25 cellular contexts compared by ENCODE assay signal in the genomic region with DNA sequence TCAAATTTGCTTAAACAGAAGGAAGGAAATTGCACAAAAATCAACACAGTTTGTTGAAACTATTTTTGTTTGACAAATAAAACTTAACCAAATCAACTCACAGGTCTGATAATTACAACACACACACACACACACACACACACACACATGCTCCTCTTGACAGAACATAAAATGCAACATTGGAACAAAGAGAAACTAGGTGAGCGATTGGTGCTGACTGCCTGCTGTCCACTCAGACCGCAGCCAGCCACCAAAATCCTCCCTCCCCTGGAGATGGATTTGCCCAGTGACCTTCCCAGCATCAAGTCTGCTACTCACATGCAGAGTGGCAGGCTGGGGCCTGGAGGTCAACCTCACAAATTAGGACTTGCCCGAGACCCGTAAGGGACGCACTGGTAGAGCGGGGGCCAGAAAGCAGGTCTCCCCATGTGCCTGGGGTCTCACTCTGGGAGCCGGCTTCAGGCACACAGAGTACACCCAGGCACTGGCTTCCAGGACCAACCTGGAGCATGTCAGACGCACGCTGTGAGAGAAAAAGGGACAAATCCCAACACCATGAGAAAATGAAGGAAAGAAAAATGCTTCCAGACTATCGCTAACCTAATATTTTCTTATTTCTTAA.
DNase-seq lines count a peak whose midpoint lies in the region; ATAC-seq and TF ChIP-seq lines count a peak whose summit lies in the region.
"Had no signal": no experiment of that assay in that cellular context is flagged by ENCODE, and none has a peak within 500 bp of the region (broad histone marks: within the 10 kb centered on the region; RNA-seq: fewer than 3 reads in every experiment).

No MANE protein-coding gene starts in this region.

- H3K4me1 ChIP-seq in left ventricle myocardium inferior: peaks cover 40% of the 10 kb centered on the region
- peaks cover 5 to 35% (median 17%) of the 10 kb centered on the region in 4 donors for H3K4me1 ChIP-seq in upper lobe of left lung
- H3K4me1 ChIP-seq: A549, Caco-2, neural progenitor cell had no signal

- ATAC-seq in Right ventricle myocardium superior (ENCODE audit: poor library complexity): no peak
- no peak for ATAC-seq in upper lobe of left lung (ENCODE audit: low FRiP score in 2 of 2)
- no peak for ATAC-seq in HG03439 (IDR thresholded peaks at IDR 0.05; ENCODE audit: unreplicated experiment)
- ATAC-seq in HG02678 (IDR thresholded peaks at IDR 0.05; ENCODE audit: unreplicated experiment): no peak
- no peak for ATAC-seq in HG02885 (IDR thresholded peaks at IDR 0.05; ENCODE audit: poor library complexity, unreplicated experiment)
- ATAC-seq: A549, SK-N-SH treated with all-trans-retinoic acid at 6 μM for 48 hours had no signal

- peak overlapping the region; percentile 90 to 95 (median 92) for H3K27ac Mint-ChIP-seq in nephron
- H3K27ac Mint-ChIP-seq: activated naive CD8-positive, alpha-beta T cell treated with anti-CD3 and anti-CD28 coated beads for 36 hours; B cell; neural progenitor cell; stimulated activated naive CD8-positive, alpha-beta T cell treated with anti-CD3 and anti-CD28 coated beads, Interleukin-15, Interleukin-2, amounts not matched to agents 100 ng/mL and 50 ng/mL, for 24 hours had no signal

- H3K9me3 ChIP-seq in left ventricle myocardium inferior (replicated peaks): no peaks in the 10 kb centered on the region
- no peaks in the 10 kb centered on the region for H3K9me3 ChIP-seq in upper lobe of left lung
- H3K9me3 ChIP-seq: A549, Caco-2, transverse colon had no signal

- H3K9me3 Mint-ChIP-seq in nephron: no peaks in the 10 kb centered on the region
- H3K9me3 Mint-ChIP-seq: activated naive CD8-positive, alpha-beta T cell treated with anti-CD3 and anti-CD28 coated beads for 36 hours; central memory CD8-positive, alpha-beta T cell; stimulated activated naive CD8-positive, alpha-beta T cell treated with anti-CD3 and anti-CD28 coated beads, Interleukin-15, Interleukin-2, amounts not matched to agents 100 ng/mL and 50 ng/mL, for 24 hours had no signal

- no peak for TF ChIP-seq POLR2A in upper lobe of left lung (IDR thresholded peaks at IDR 0.05)

- H3K36me3 ChIP-seq in left ventricle myocardium inferior (no peaks in the 10 kb centered on the region), upper lobe of left lung (no peaks in the 10 kb centered on the region)
- H3K36me3 ChIP-seq: neural progenitor cell, transverse colon had no signal

- WGBS in upper lobe of left lung, 2 donors: 59 to 73% methylated on average over 6 to 10 of the region's 10 CpGs

- H3K4me1 Mint-ChIP-seq in nephron: peaks cover 46% of the 10 kb centered on the region
- H3K4me1 Mint-ChIP-seq: central memory CD8-positive, alpha-beta T cell had no signal

- DNase-seq in left ventricle myocardium inferior (no peak), Right ventricle myocardium superior (no peak), coronary artery (ENCODE audit: low spot score) (no peak), upper lobe of left lung (peak in 1 of 2 donors; percentile 45)
- DNase-seq: activated effector memory CD4-positive, alpha-beta T cell treated with anti-CD3 and anti-CD28 coated beads, Interleukin-2, amount 50 U/mL, for 16 hours; activated naive CD8-positive, alpha-beta T cell treated with anti-CD3 and anti-CD28 coated beads for 36 hours; activated T-cell treated with anti-CD3 and anti-CD28 coated beads, Interleukin-2, amount 50 U/mL, for 1 hour; Caco-2; DND-41; NCI-H1436; NCI-H2107; posterior cingulate gyrus; T-helper 2 cell; transverse colon had no signal

- peak overlapping the region; percentile 51 for H3K27ac ChIP-seq in left ventricle myocardium inferior (replicated peaks)
- H3K27ac ChIP-seq in coronary artery: peak overlapping the region; percentile 51 to 71
- peak overlapping the region in 3 of 4 donors; percentile 17 to 62 (median 36) for H3K27ac ChIP-seq in upper lobe of left lung
- H3K27ac ChIP-seq: A549, neural progenitor cell, RWPE1, transverse colon had no signal

- TF ChIP-seq CTCF in left ventricle myocardium inferior (IDR thresholded peaks at IDR 0.05; ENCODE audit: borderline replicate concordance): no peak
- TF ChIP-seq CTCF in coronary artery (IDR thresholded peaks at IDR 0.05): no peak
- TF ChIP-seq CTCF in nephron (IDR thresholded peaks at IDR 0.05; ENCODE audit: unreplicated experiment in 3 of 3): no peak
- no peak for TF ChIP-seq CTCF in upper lobe of left lung (IDR thresholded peaks at IDR 0.05)

- H3K36me3 Mint-ChIP-seq in nephron (ENCODE audit: low read depth): no peaks in the 10 kb centered on the region
- H3K36me3 Mint-ChIP-seq: activated naive CD8-positive, alpha-beta T cell treated with anti-CD3 and anti-CD28 coated beads for 36 hours; neural progenitor cell had no signal

- H3K27me3 ChIP-seq in left ventricle myocardium inferior (ENCODE audit: low read depth): peaks cover 3% of the 10 kb centered on the region
- no peaks in the 10 kb centered on the region for H3K27me3 ChIP-seq in upper lobe of left lung
- H3K27me3 ChIP-seq: neural progenitor cell, transverse colon had no signal

- H3K4me3 ChIP-seq in left ventricle myocardium inferior (no peak overlapping the region), coronary artery (peak overlapping the region; percentile 38), upper lobe of left lung (no peak overlapping the region)
- H3K4me3 ChIP-seq: A549, neural progenitor cell, transverse colon had no signal

- peak overlapping the region in 1 of 3 experiments; percentile 41 for H3K4me3 Mint-ChIP-seq in nephron
- H3K4me3 Mint-ChIP-seq: activated naive CD8-positive, alpha-beta T cell treated with anti-CD3 and anti-CD28 coated beads for 36 hours; B cell; central memory CD8-positive, alpha-beta T cell; neural progenitor cell; stimulated activated naive CD8-positive, alpha-beta T cell treated with anti-CD3 and anti-CD28 coated beads, Interleukin-15, Interleukin-2, amounts not matched to agents 100 ng/mL and 50 ng/mL, for 24 hours had no signal

- H3K27me3 Mint-ChIP-seq in nephron (ENCODE audit: low read depth): peaks cover 27% of the 10 kb centered on the region
- H3K27me3 Mint-ChIP-seq: activated naive CD8-positive, alpha-beta T cell treated with anti-CD3 and anti-CD28 coated beads for 36 hours; stimulated activated naive CD8-positive, alpha-beta T cell treated with anti-CD3 and anti-CD28 coated beads, Interleukin-15, Interleukin-2, amounts not matched to agents 100 ng/mL and 50 ng/mL, for 24 hours had no signal

- intact Hi-C loops in left ventricle myocardium inferior (cut with micrococcal nuclease) (no loop called here), Right ventricle myocardium superior (cut with DNase I) (no loop called here)

- TF ChIP-seq EP300 in upper lobe of left lung (IDR thresholded peaks at IDR 0.05): no peak
